1 cellular context compared by ENCODE assay signal in genomic region chr1:25779894-25780293, GRCh38.
TF ChIP-seq lines count a peak whose summit lies in the region.

No MANE protein-coding gene starts in this region.

TF ChIP-seq in HepG2, 621 proteins besides CTCF, POLR2A, EP300 and RAD21:
- TF ChIP-seq SP2 (CRISPR knock-in tag; IDR thresholded peaks at IDR 0.05) = no peak
- TF ChIP-seq FOXP1 (IDR thresholded peaks at IDR 0.05) = no peak
- no peak for TF ChIP-seq FOXP1 (CRISPR knock-in tag; IDR thresholded peaks at IDR 0.05)
- peak; percentile 91 for TF ChIP-seq ZNF768 (CRISPR knock-in tag; IDR thresholded peaks at IDR 0.05)
- TF ChIP-seq HNRNPK (IDR thresholded peaks at IDR 0.05; ENCODE audit: low read depth, low read length, poor library complexity, severe bottlenecking) = no peak
- TF ChIP-seq KDM3A (CRISPR knock-in tag; IDR thresholded peaks at IDR 0.05; ENCODE audit: low read depth) = no peak
- no peak for TF ChIP-seq ATM (IDR thresholded peaks at IDR 0.05; ENCODE audit: borderline replicate concordance)
- TF ChIP-seq TP53 (CRISPR knock-in tag; conservative IDR thresholded peaks at IDR 0.05) = no peak
